In the genomic region with DNA sequence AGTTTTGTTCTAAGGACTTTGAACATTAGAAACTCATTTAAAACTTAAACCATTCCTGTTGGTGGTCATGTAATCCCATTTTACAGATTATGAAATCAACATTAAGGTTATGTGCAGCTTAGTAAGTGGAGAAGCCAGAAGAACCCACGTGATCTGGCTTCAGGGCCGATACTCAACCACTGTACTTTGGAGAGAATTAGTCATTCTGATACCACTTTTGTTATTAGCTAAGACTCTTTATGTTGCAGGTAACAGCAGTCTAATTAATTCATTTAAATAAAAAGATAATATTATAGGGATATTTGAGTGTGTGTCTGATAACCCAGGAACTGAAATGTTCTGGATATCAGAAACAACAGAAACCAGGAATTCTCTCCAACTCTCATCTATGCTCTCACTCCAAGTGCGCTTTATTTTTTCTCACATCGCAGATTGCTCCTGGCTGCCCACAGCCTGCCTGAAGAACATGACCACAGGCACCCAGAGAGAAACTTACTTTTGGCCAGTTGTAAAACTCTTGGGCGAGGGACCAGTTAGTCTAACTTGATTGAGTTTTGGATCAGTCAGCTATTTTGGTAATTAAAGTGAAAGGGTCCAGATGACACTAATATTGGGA, we compare ENCODE assay signal across 10 cellular contexts. TPM values are rescaled to one million over a fixed set of nuclear protein-coding genes. Genes with fewer than 3 reads are reported as not detected.
DNase-seq lines count a peak whose midpoint lies in the region; ATAC-seq and TF ChIP-seq lines count a peak whose summit lies in the region.
"Had no signal": no experiment of that assay in that cellular context is flagged by ENCODE, and none has a peak within 500 bp of the region (broad histone marks: within the 10 kb centered on the region; RNA-seq: fewer than 3 reads in every experiment).

No MANE protein-coding gene starts in this region.

- no peak overlapping the region for H3K9ac ChIP-seq in IMR-90 (ENCODE audit: low read depth, low read length)
- H3K9ac ChIP-seq: neural progenitor cell had no signal

- no peak for TF ChIP-seq POLR2A in IMR-90 (IDR thresholded peaks at IDR 0.05; ENCODE audit: low read depth, low read length)

- no peak for TF ChIP-seq RAD21 in IMR-90 (IDR thresholded peaks at IDR 0.05; ENCODE audit: low read length)

- dilution Hi-C loops in IMR-90 (cut with HindIII; ENCODE audit: low sequenced_read_pairs, unreplicated experiment): no loop called here

- H3K27me3 Mint-ChIP-seq in activated CD4-positive, alpha-beta T cell treated with anti-CD3 and anti-CD28 coated beads for 36 hours: no peaks in the 10 kb centered on the region
- H3K27me3 Mint-ChIP-seq in nephron progenitor cell (ENCODE audit: low read depth, poor library complexity): no peaks in the 10 kb centered on the region

- intact Hi-C loops in activated CD4-positive, alpha-beta T cell treated with anti-CD3 and anti-CD28 coated beads for 36 hours (cut with DNase I, micrococcal nuclease): no loop called here
- intact Hi-C loops in IMR-90 (cut with micrococcal nuclease): no loop called here

- no peaks in the 10 kb centered on the region for H3K27me3 ChIP-seq in IMR-90 (ENCODE audit: control insufficient read depth, insufficient read depth, low read length)
- H3K27me3 ChIP-seq: neural progenitor cell had no signal

- no peaks in the 10 kb centered on the region for H3K36me3 Mint-ChIP-seq in activated CD4-positive, alpha-beta T cell treated with anti-CD3 and anti-CD28 coated beads for 36 hours (ENCODE audit: low read depth)
- no peaks in the 10 kb centered on the region for H3K36me3 Mint-ChIP-seq in nephron progenitor cell (ENCODE audit: low read depth)

- H3K18ac ChIP-seq in IMR-90 (ENCODE audit: low read depth, low read length): no peak overlapping the region

- no peak overlapping the region for H4K5ac ChIP-seq in IMR-90 (ENCODE audit: low read depth, low read length)

- no peak overlapping the region for H4K91ac ChIP-seq in IMR-90 (ENCODE audit: insufficient read depth, low read depth, low read length)

- CTCF ChIA-PET in activated CD4-positive, alpha-beta T cell treated with anti-CD3 and anti-CD28 coated beads for 36 hours (lab: Charles Lee): interaction anchor here (0.7 to 1.4 kb wide), 3 partner anchors 14 to 58 kb away, joined by 3 to 5 read pairs (median 5); no protein-coding TSS in a partner anchor
- CTCF ChIA-PET in IMR-90 (lab: Yijun Ruan, JAX): interaction anchor here (0.6 kb wide), 2 partner anchors 45 to 217 kb away, joined by 3 to 5 read pairs; no protein-coding TSS in a partner anchor

- H2BK5ac ChIP-seq in IMR-90 (ENCODE audit: low read depth, low read length, poor library complexity, severe bottlenecking): no peak overlapping the region

- no peaks in the 10 kb centered on the region for H3K9me3 Mint-ChIP-seq in activated CD4-positive, alpha-beta T cell treated with anti-CD3 and anti-CD28 coated beads for 36 hours (ENCODE audit: low read depth)
- no peaks in the 10 kb centered on the region for H3K9me3 Mint-ChIP-seq in nephron progenitor cell
- H3K9me3 Mint-ChIP-seq: neural progenitor cell had no signal

- H3K9me3 ChIP-seq in IMR-90 (ENCODE audit: control insufficient read depth, insufficient read depth, low read length): no peaks in the 10 kb centered on the region

- no CpG with 5 or more reads among the region's 5 CpGs for WGBS in IMR-90 (ENCODE audit: extremely low coverage in 2 of 2, insufficient read length in 1 of 2), 2 experiments

- H4K8ac ChIP-seq in IMR-90 (ENCODE audit: low read depth in 2 of 2, low read length in 2 of 2): no peak overlapping the region

- no peaks in the 10 kb centered on the region for H3K4me1 ChIP-seq in IMR-90 (ENCODE audit: control insufficient read depth, insufficient read depth, low read length)

- no peak overlapping the region for H3K4me3 ChIP-seq in IMR-90 (ENCODE audit: insufficient read depth, low read depth, low read length)
- H3K4me3 ChIP-seq: neural progenitor cell had no signal

- in situ Hi-C loops in IMR-90 (cut with MboI; ENCODE audit: low sequenced_read_pairs): no loop called here

- no peak overlapping the region for H3K23ac ChIP-seq in IMR-90 (ENCODE audit: low read depth, low read length)

- no peak overlapping the region for H3K4me2 ChIP-seq in IMR-90 (ENCODE audit: low read depth, low read length)
- H3K4me2 ChIP-seq: neural progenitor cell had no signal

- H4K20me1 ChIP-seq in IMR-90 (ENCODE audit: insufficient read depth, low read length): peaks cover 52% of the 10 kb centered on the region

- H3K14ac ChIP-seq in IMR-90 (replicated peaks; ENCODE audit: low read depth, low read length): no peak overlapping the region

- H3K56ac ChIP-seq in IMR-90 (ENCODE audit: extremely low read depth, insufficient read depth, low read length): no peak overlapping the region

- ATAC-seq in activated CD4-positive, alpha-beta T cell treated with anti-CD3 and anti-CD28 coated beads for 36 hours: peak; percentile 84
- ATAC-seq in HG02588 (IDR thresholded peaks at IDR 0.05; ENCODE audit: unreplicated experiment): peak; percentile 84
- ATAC-seq in IMR-90 (ENCODE audit: low read depth): no peak

- POLR2A ChIA-PET in activated CD4-positive, alpha-beta T cell treated with anti-CD3 and anti-CD28 coated beads for 36 hours (lab: Charles Lee): interaction anchor here (0.8 kb wide), 1 partner anchor 11 kb away, joined by 3 read pairs; no protein-coding TSS in a partner anchor
- POLR2A ChIA-PET in IMR-90 (lab: Charles Lee; ENCODE audit: unreplicated experiment): interaction anchor here (0.7 kb wide), 1 partner anchor 86 kb away, joined by 6 read pairs; a partner anchor contains a TSS

- DNase-seq in activated CD4-positive, alpha-beta T cell treated with anti-CD3 and anti-CD28 coated beads for 36 hours: peak; percentile 28
- no peak for DNase-seq in activated CD4-positive, alpha-beta T cell treated with anti-CD3 and anti-CD28 coated beads for 4 hours
- DNase-seq in IMR-90: no peak
- no peak for DNase-seq in nephron progenitor cell
- no peak for DNase-seq in NCI-H146 treated with DMSO at 0.1 percent for 48 hours (lab: John Stamatoyannopoulos, UW; ENCODE audit: unreplicated experiment)
- no peak for DNase-seq in GM19240 (ENCODE audit: insufficient read length, low spot score)
- DNase-seq in DMS153 (lab: John Stamatoyannopoulos, UW): no peak
- DNase-seq: HCEC 1CT had no signal

- H2BK20ac ChIP-seq in IMR-90 (ENCODE audit: low read depth, low read length): no peak overlapping the region

- H3K4me1 Mint-ChIP-seq in activated CD4-positive, alpha-beta T cell treated with anti-CD3 and anti-CD28 coated beads for 36 hours: peaks cover 49% of the 10 kb centered on the region
- H3K4me1 Mint-ChIP-seq in nephron progenitor cell: peaks cover 40% of the 10 kb centered on the region

- no peak overlapping the region for H2BK120ac ChIP-seq in IMR-90 (ENCODE audit: low read depth, low read length)

- no peak overlapping the region for H3K27ac Mint-ChIP-seq in activated CD4-positive, alpha-beta T cell treated with anti-CD3 and anti-CD28 coated beads for 36 hours
- H3K27ac Mint-ChIP-seq in nephron progenitor cell: peak overlapping the region; percentile 93
- H3K27ac Mint-ChIP-seq: neural progenitor cell had no signal

- peaks cover 3% of the 10 kb centered on the region; the same call in 1 of the 2 replicates for H3K9me1 ChIP-seq in IMR-90 (ENCODE audit: insufficient read depth, low read length)

- no peak overlapping the region for H2AK9ac ChIP-seq in IMR-90 (replicated peaks; ENCODE audit: low read depth, low read length, poor library complexity)

- no peak overlapping the region for H2AK5ac ChIP-seq in IMR-90 (ENCODE audit: low read depth, low read length)

- H3K27ac ChIP-seq in IMR-90 (ENCODE audit: insufficient read depth, low read length): no peak overlapping the region
- H3K27ac ChIP-seq: neural progenitor cell had no signal

- no peaks in the 10 kb centered on the region for H3K36me3 ChIP-seq in IMR-90 (ENCODE audit: control insufficient read depth, insufficient read depth, low read length)
- H3K36me3 ChIP-seq: neural progenitor cell had no signal

- no peak overlapping the region for H2AFZ ChIP-seq in IMR-90 (replicated peaks; ENCODE audit: low read length, poor library complexity)
- H2AFZ ChIP-seq: neural progenitor cell had no signal

- H3K4ac ChIP-seq in IMR-90 (ENCODE audit: low read depth, low read length): no peak overlapping the region

- H3K79me1 ChIP-seq in IMR-90 (ENCODE audit: low read depth in 1 of 2, low read length in 2 of 2): peaks cover 28 to 55% of the 10 kb centered on the region in 2 experiments

- no TSS peak for BruUV-seq in IMR-90 (replicated peaks; lab: Mats Ljungman, UMichigan)

- H3K4me3 Mint-ChIP-seq in activated CD4-positive, alpha-beta T cell treated with anti-CD3 and anti-CD28 coated beads for 36 hours: no peak overlapping the region
- no peak overlapping the region for H3K4me3 Mint-ChIP-seq in nephron progenitor cell
- H3K4me3 Mint-ChIP-seq: neural progenitor cell had no signal

- TF ChIP-seq CTCF in IMR-90 (conservative IDR thresholded peaks at IDR 0.05; ENCODE audit: low read depth, low read length): no peak
- TF ChIP-seq CTCF in nephron progenitor cell (IDR thresholded peaks at IDR 0.05): no peak

- H2BK15ac ChIP-seq in IMR-90 (ENCODE audit: low read depth, low read length): no peak overlapping the region

TF ChIP-seq in IMR-90, 13 proteins besides CTCF, POLR2A, EP300 and RAD21:
- TF ChIP-seq MAFK (IDR thresholded peaks at IDR 0.05; ENCODE audit: low read depth, low read length): 0 out of 2 replicates have a peak, but pooled peaks have one; percentile 28
- no peak for TF ChIP-seq MXI1 (IDR thresholded peaks at IDR 0.05; ENCODE audit: borderline replicate concordance, low read depth, low read length)
- TF ChIP-seq, protein P1, sequence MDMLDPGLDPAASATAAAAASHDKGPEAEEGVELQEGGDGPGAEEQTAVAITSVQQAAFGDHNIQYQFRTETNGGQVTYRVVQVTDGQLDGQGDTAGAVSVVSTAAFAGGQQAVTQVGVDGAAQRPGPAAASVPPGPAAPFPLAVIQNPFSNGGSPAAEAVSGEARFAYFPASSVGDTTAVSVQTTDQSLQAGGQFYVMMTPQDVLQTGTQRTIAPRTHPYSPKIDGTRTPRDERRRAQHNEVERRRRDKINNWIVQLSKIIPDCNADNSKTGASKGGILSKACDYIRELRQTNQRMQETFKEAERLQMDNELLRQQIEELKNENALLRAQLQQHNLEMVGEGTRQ (IDR thresholded peaks at IDR 0.05; ENCODE audit: low read depth, low read length): no peak

RNA-seq across cellular contexts. Expression of a gene that starts 25.2 kb away (rescaled TPM):
- total RNA-seq in activated CD4-positive, alpha-beta T cell treated with anti-CD3 and anti-CD28 coated beads for 36 hours: 10 to 100 TPM; 86.3 to 93.8 TPM
- total RNA-seq in IMR-90 (2012; rRNA removed): 54.1 and 87.8 TPM in 2 replicates
- 72.0 and 91.6 TPM in 2 replicates for polyA plus RNA-seq in IMR-90 (2012; rRNA removed)
- 18.9 and 32.8 TPM in 2 replicates for polyA plus RNA-seq in IMR-90 (2012; cell fraction: cytosol; rRNA removed)
- 14.1 and 55.4 TPM in 2 replicates for polyA plus RNA-seq in IMR-90 (2012; cell fraction: nucleus; rRNA removed; ENCODE audit: low replicate concordance)
